ENCODE assay signal across 21 cellular contexts in the genomic region with DNA sequence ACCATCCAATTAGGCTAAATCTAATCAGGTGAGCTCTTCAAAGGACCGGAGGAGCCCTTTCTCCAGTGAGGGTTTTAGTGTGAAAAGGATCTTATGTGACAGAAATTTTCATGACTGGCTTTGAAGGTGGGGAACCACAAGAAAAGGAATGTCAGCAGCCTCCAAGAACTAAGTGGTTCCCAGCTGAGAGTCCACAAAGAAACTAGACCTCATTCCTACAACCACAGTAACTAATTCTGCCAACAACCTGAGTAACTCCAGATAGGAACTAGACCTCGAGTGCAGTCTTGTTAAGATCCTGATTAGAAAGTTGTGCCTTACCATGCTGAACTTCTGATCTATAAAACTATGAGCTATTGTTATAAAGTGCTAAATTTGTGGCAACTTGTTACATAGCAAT.
"Had no signal": no experiment of that assay in that cellular context is flagged by ENCODE, and none has a peak within 500 bp of the region (broad histone marks: within the 10 kb centered on the region; RNA-seq: fewer than 3 reads in every experiment).

No MANE protein-coding gene starts in this region.

- H3K27ac Mint-ChIP-seq: activated naive CD4-positive, alpha-beta T cell treated with anti-CD3 and anti-CD28 coated beads, Interleukin-2, amount 10 ng/mL, durations not matched to agents 7 days and 5 days; activated T-cell treated with anti-CD3 and anti-CD28 coated beads, Interleukin-2, amount 50 U/mL, for 72 hours; immature natural killer cell; naive thymus-derived CD4-positive, alpha-beta T cell had no signal

- H3K27me3 ChIP-seq: brain microvascular endothelial cell, testis, uterus had no signal

- H3K4me3 ChIP-seq: lower lobe of right lung, testis, uterus had no signal

- H3K4me1 Mint-ChIP-seq: activated naive CD4-positive, alpha-beta T cell treated with anti-CD3 and anti-CD28 coated beads, Interleukin-2, amount 10 ng/mL, durations not matched to agents 7 days and 5 days; immature natural killer cell; naive thymus-derived CD4-positive, alpha-beta T cell had no signal

- H3K27ac ChIP-seq: brain microvascular endothelial cell, lower lobe of right lung, testis, uterus had no signal

- H3K4me3 Mint-ChIP-seq: activated naive CD4-positive, alpha-beta T cell treated with anti-CD3 and anti-CD28 coated beads, Interleukin-2, amount 10 ng/mL, durations not matched to agents 7 days and 5 days; activated T-cell treated with anti-CD3 and anti-CD28 coated beads, Interleukin-2, amount 50 U/mL, for 72 hours; immature natural killer cell; naive thymus-derived CD4-positive, alpha-beta T cell had no signal

- H3K9me3 ChIP-seq: lower lobe of right lung, testis, uterus had no signal

- H3K36me3 ChIP-seq: brain microvascular endothelial cell, lower lobe of right lung, uterus had no signal

- H3K27me3 Mint-ChIP-seq: activated naive CD4-positive, alpha-beta T cell treated with anti-CD3 and anti-CD28 coated beads, Interleukin-2, amount 10 ng/mL, durations not matched to agents 7 days and 5 days; naive thymus-derived CD4-positive, alpha-beta T cell had no signal

- H3K4me1 ChIP-seq: lower lobe of right lung, testis, uterus had no signal

- H3K36me3 Mint-ChIP-seq: activated naive CD4-positive, alpha-beta T cell treated with anti-CD3 and anti-CD28 coated beads, Interleukin-2, amount 10 ng/mL, durations not matched to agents 7 days and 5 days; immature natural killer cell; naive thymus-derived CD4-positive, alpha-beta T cell had no signal

- DNase-seq: activated CD4-positive, alpha-beta T cell treated with anti-CD3 and anti-CD28 coated beads for 4 hours; activated CD4-positive, alpha-beta T cell treated with anti-CD3 and anti-CD28 coated beads, Interleukin-2, amount 50 U/mL, for 48 hours; activated CD4-positive, CD25-positive, alpha-beta regulatory T cell; activated effector memory CD4-positive, alpha-beta T cell treated with anti-CD3 and anti-CD28 coated beads, Interleukin-2, amount 50 U/mL, for 16 hours; activated naive CD4-positive, alpha-beta T cell treated with anti-CD3 and anti-CD28 coated beads, Interleukin-2, amount 10 ng/mL, durations not matched to agents 7 days and 5 days; activated T-cell treated with anti-CD3 and anti-CD28 coated beads, Interleukin-2, amount 50 U/mL, for 72 hours; amygdala; brain microvascular endothelial cell; caudate nucleus; dermis blood vessel endothelial cell; effector CD8-positive, alpha-beta T cell; erythroblast; foreskin fibroblast; immature natural killer cell; lower lobe of right lung; naive thymus-derived CD4-positive, alpha-beta T cell; stimulated activated CD4-positive, alpha-beta T cell treated with anti-CD3 and anti-CD28 coated beads, Interleukin-4, amount 100 ng/mL, for 1 hour; stimulated activated naive CD4-positive, alpha-beta T cell; testis; trophoblast cell; uterus had no signal
